Comparison of ENCODE assay signal across 2 cellular contexts in genomic region chr5:153998768-153999167, GRCh38.
TF ChIP-seq lines count a peak whose summit lies in the region.

No MANE protein-coding gene starts in this region.

TF ChIP-seq in A549, 52 proteins besides CTCF, POLR2A, EP300 and RAD21:
- TF ChIP-seq E2F6 (IDR thresholded peaks at IDR 0.05; ENCODE audit: borderline replicate concordance, low read depth) = no peak
- TF ChIP-seq MAFK (IDR thresholded peaks at IDR 0.05; ENCODE audit: partially characterized antibody) = peak; percentile 61
- TF ChIP-seq CBX8 (IDR thresholded peaks at IDR 0.05) = no peak
- no peak for TF ChIP-seq ELK1 (IDR thresholded peaks at IDR 0.05; ENCODE audit: low read depth, low read length)

TF ChIP-seq in K562, 482 proteins besides CTCF, POLR2A, EP300 and RAD21:
- TF ChIP-seq C11orf30 (IDR thresholded peaks at IDR 0.05; ENCODE audit: low read depth) = peak; percentile 46
- TF ChIP-seq ZNF316 (IDR thresholded peaks at IDR 0.05) = peak; percentile 72
- TF ChIP-seq MAFF (IDR thresholded peaks at IDR 0.05; ENCODE audit: low read length) = 0 out of 2 replicates have a peak, but pooled peaks have one; percentile 9
- no peak for TF ChIP-seq ZNF318 (IDR thresholded peaks at IDR 0.05; ENCODE audit: borderline replicate concordance in 1 of 2, low read depth in 1 of 2)
- TF ChIP-seq MAFG (tag; conservative IDR thresholded peaks at IDR 0.05) = 0 out of 2 replicates have a peak, but pooled peaks have one; percentile 13
- no peak for TF ChIP-seq TSHZ1 (CRISPR knock-in tag; IDR thresholded peaks at IDR 0.05)
TF ChIP-seq in K562: peak in this region for 4.
